17 cellular contexts compared by ENCODE assay signal in genomic region chr7:77065869-77066268, GRCh38. TPM values are rescaled to one million over a fixed set of nuclear protein-coding genes. Genes with fewer than 3 reads are reported as not detected.
A peak's percentile ranks its signal among the peaks of the same experiment; 100 is the strongest.
DNase-seq lines count a peak whose midpoint lies in the region; ATAC-seq, FAIRE-seq and TF ChIP-seq lines count a peak whose summit lies in the region.
"Not testable (repeated sequence)": the region's sequence is repeated elsewhere in the genome, so short reads cannot be mapped to it uniquely, and the experiment has no call there.
"Had no signal": no experiment of that assay in that cellular context is flagged by ENCODE, and none has a peak within 500 bp of the region (broad histone marks: within the 10 kb centered on the region; RNA-seq: fewer than 3 reads in every experiment).

No MANE protein-coding gene starts in this region.

- H3K27me3 ChIP-seq in K562 (ENCODE audit: control insufficient read depth in 2 of 2, insufficient read depth in 2 of 2, low read length in 2 of 2); right lobe of liver; gastrocnemius medialis: not testable (repeated sequence)

- TF ChIP-seq CTCF in A549 (IDR thresholded peaks at IDR 0.05); WTC11 (IDR thresholded peaks at IDR 0.05); K562 (IDR thresholded peaks at IDR 0.05 in 2 of 3, conservative IDR thresholded peaks at IDR 0.05 in 1 of 3; ENCODE audit: insufficient read depth in 2 of 3, low read depth in 1 of 3, low read length in 3 of 3); endothelial cell (IDR thresholded peaks at IDR 0.05; ENCODE audit: unreplicated experiment); right lobe of liver (IDR thresholded peaks at IDR 0.05); gastrocnemius medialis (IDR thresholded peaks at IDR 0.05 in 4 of 5, conservative IDR thresholded peaks at IDR 0.05 in 1 of 5): not testable (repeated sequence)

- intact Hi-C loops in K562 (cut with micrococcal nuclease); right lobe of liver (cut with DNase I); gastrocnemius medialis (cut with DNase I; ENCODE audit: low total_unique reads): not testable (repeated sequence)

- not testable (repeated sequence) for H2AFZ ChIP-seq in K562 (ENCODE audit: low read depth, low read length)

- H3K9ac ChIP-seq in K562 (ENCODE audit: insufficient read depth in 1 of 2, low read depth in 2 of 2, low read length in 2 of 2), result not testable (repeated sequence)

- H3K27ac ChIP-seq in A549; K562 (ENCODE audit: extremely low read depth, low read depth, low read length); right lobe of liver: not testable (repeated sequence)
- peak overlapping the region in 2 of 4 donors; percentile 36 to 58 for H3K27ac ChIP-seq in gastrocnemius medialis

- CTCF ChIA-PET in A549 (lab: Yijun Ruan, JAX); WTC11 (lab: Charles Lee); K562 (lab: Yijun Ruan, JAX; ENCODE audit: low intra/inter-chr PET ratio): not testable (repeated sequence)

- in situ Hi-C loops in K562 (cut with MboI); gastrocnemius medialis (cut with MboI; ENCODE audit: low sequenced_read_pairs in 4 of 4): not testable (repeated sequence)

- H3K9me1 ChIP-seq in K562 (ENCODE audit: control insufficient read depth, insufficient read depth, low read length), result not testable (repeated sequence)

- TF ChIP-seq RAD21 in A549 (conservative IDR thresholded peaks at IDR 0.05 in 1 of 2, IDR thresholded peaks at IDR 0.05 in 1 of 2); K562 (CRISPR knock-in tag; conservative IDR thresholded peaks at IDR 0.05 in 1 of 2, IDR thresholded peaks at IDR 0.05 in 1 of 2): not testable (repeated sequence)

- H3K4me3 ChIP-seq in A549, K562, right lobe of liver, gastrocnemius medialis: not testable (repeated sequence)

- not testable (repeated sequence) for H3K36me3 ChIP-seq in K562 (ENCODE audit: control insufficient read depth, insufficient read depth, low read length); right lobe of liver; gastrocnemius medialis

- DNase-seq in A549 (ENCODE audit: low read depth in 1 of 2, low spot score in 1 of 2); WTC11 (ENCODE audit: low spot score); K562 (ENCODE audit: extremely low read depth in 1 of 4, low spot score in 3 of 4); endothelial cell (ENCODE audit: low spot score); left lobe of liver (ENCODE audit: low spot score); right lobe of liver; gastrocnemius medialis: not testable (repeated sequence)

- H3K4me1 ChIP-seq in A549; K562 (replicated peaks in 1 of 2; ENCODE audit: control insufficient read depth in 2 of 2, insufficient read depth in 2 of 2, low read length in 2 of 2); right lobe of liver; gastrocnemius medialis: not testable (repeated sequence)

- H3K9me3 ChIP-seq in A549; K562 (replicated peaks; ENCODE audit: control insufficient read depth, insufficient read depth, low read depth, low read length); right lobe of liver; gastrocnemius medialis: not testable (repeated sequence)

- H3K4me1 Mint-ChIP-seq in WTC11; endothelial cell (ENCODE audit: unreplicated experiment): not testable (repeated sequence)

- H3K36me3 Mint-ChIP-seq in WTC11, result peaks cover 11% of the 10 kb centered on the region
- H3K36me3 Mint-ChIP-seq in endothelial cell (ENCODE audit: low read depth, unreplicated experiment), result peaks cover 12% of the 10 kb centered on the region

- POLR2A ChIA-PET in A549 (lab: Yijun Ruan, JAX); WTC11 (lab: Charles Lee); K562 (lab: Yijun Ruan, JAX): not testable (repeated sequence)

- not testable (repeated sequence) for TF ChIP-seq POLR2A in A549 (IDR thresholded peaks at IDR 0.05; ENCODE audit: low read length); K562 (conservative IDR thresholded peaks at IDR 0.05); right lobe of liver (IDR thresholded peaks at IDR 0.05); gastrocnemius medialis (IDR thresholded peaks at IDR 0.05)

- H4K20me1 ChIP-seq in K562 (replicated peaks; ENCODE audit: control insufficient read depth, insufficient read depth, low read length), result not testable (repeated sequence)

- H3K27ac Mint-ChIP-seq in WTC11; endothelial cell (ENCODE audit: unreplicated experiment): not testable (repeated sequence)

- FAIRE-seq in A549 (lab: Jason Lieb, UNC); K562 (lab: Jason Lieb, UNC): not testable (repeated sequence)

- not testable (repeated sequence) for BruUV-seq in K562 (replicated peaks; lab: Mats Ljungman, UMichigan)

- ATAC-seq in A549, result peak; percentile 46 to 62; a peak in 3 of 6 replicates
- ATAC-seq in WTC11, result peak; percentile 47; the same call in 1 of the 2 replicates
- peak; percentile 60; the same call in 2 of the 3 replicates for ATAC-seq in K562
- ATAC-seq in left lobe of liver, result peak; percentile 24
- ATAC-seq in right lobe of liver, result peak; percentile 22 to 61 (median 54)
- peak; percentile 85 to 93 for ATAC-seq in gastrocnemius medialis

- H3K4me2 ChIP-seq in A549; K562 (ENCODE audit: insufficient read depth, low read length): not testable (repeated sequence)

- not testable (repeated sequence) for H3K79me2 ChIP-seq in K562 (ENCODE audit: control insufficient read depth, insufficient read depth, low read length)

- H3K27me3 Mint-ChIP-seq in WTC11 (ENCODE audit: low read depth); endothelial cell (ENCODE audit: unreplicated experiment): not testable (repeated sequence)

- WGBS in A549 (ENCODE audit: missing lambda C conversion rate), result 82% methylated on average over 7 of the region's 7 CpGs
- WGBS in K562 (ENCODE audit: insufficient coverage, low coverage, missing lambda C conversion rate), result 48% methylated on average over 7 of the region's 7 CpGs
- WGBS in right lobe of liver (ENCODE audit: insufficient coverage, low coverage, low lambda C conversion rate, missing lambda C conversion rate), result 66% methylated on average over 7 of the region's 7 CpGs

- H3K9me3 Mint-ChIP-seq in WTC11; endothelial cell (ENCODE audit: unreplicated experiment): not testable (repeated sequence)

- TF ChIP-seq EP300 in A549 (IDR thresholded peaks at IDR 0.05); K562 (IDR thresholded peaks at IDR 0.05; ENCODE audit: low read length): not testable (repeated sequence)

- not testable (repeated sequence) for H3K4me3 Mint-ChIP-seq in WTC11
- H3K4me3 Mint-ChIP-seq in endothelial cell (ENCODE audit: unreplicated experiment), result peak overlapping the region; percentile 33

RNA-seq across cellular contexts. Expression of gene SPDYE18, which starts 3.5 kb away (rescaled TPM):
- polyA plus RNA-seq in A549 (2011; rRNA removed) (not detected in 2 replicates), A549 (2017; fragmentation: RNase III; extraction: RNeasy Plus Mini Kit Qiagen cat#74134 plus additional on column Dnase treatment) (not detected in 3 replicates), K562 (2011; rRNA removed) (0.11 and 0.26 TPM in 2 replicates), K562 (2014; fragmentation: Illumina TruSeq; extraction: Trizol) (0.18 TPM in 1 of 2 replicates, not detected in the other), K562 (2014; fragmentation: Nextera tagmentation; extraction: Ambion mirVana) (not detected), K562 (2014; rRNA removed) (0.13 and 0.16 TPM in 2 replicates)
- polyA plus RNA-seq in A549 (2012; cell fraction: cytosol; rRNA removed), result 0.04 TPM in 1 of 2 replicates, not detected in the other
- 0.05 and 0.11 TPM in 2 replicates for polyA plus RNA-seq in A549 (2012; cell fraction: nucleus; rRNA removed)
- polyA minus RNA-seq in A549 (2011; rRNA and poly(A)+ RNA removed), result not detected in 2 replicates
- total RNA-seq in WTC11 (2021) (not detected in 3 replicates), K562 (2014; rRNA removed) (0.33 TPM in 1 of 2 replicates, not detected in the other), K562 (2014; rRNA removed; fragmentation: Illumina TruSeq; extraction: Trizol) (0.18 and 0.32 TPM in 2 replicates), K562 (2015; rRNA removed; fragmentation: Illumina TruSeq; extraction: Trizol) (0.25 TPM in 1 of 2 replicates, not detected in the other), K562 (2021) (0.44 TPM in 1 of 2 replicates, not detected in the other), endothelial cell (ENCODE audit: unreplicated experiment) (not detected), left lobe of liver (0.60 TPM), right lobe of liver (1 to 10 TPM in 1 of 6 experiments, under 1 TPM in 2, not detected in 3; 0.51 to 1.3 (median 0.62) TPM), gastrocnemius medialis (1 to 10 TPM in 1 of 4 donors, under 1 TPM in 1, not detected in 2; 0.32 to 3.0 TPM)
- total RNA-seq in K562 (2011; cell fraction: chromatin; rRNA removed; ENCODE audit: low replicate concordance), result 0.56 TPM in 1 of 2 replicates, not detected in the other
- total RNA-seq in K562 (2011; cell fraction: nucleolus; rRNA removed), result 0.33 and 0.39 TPM in 2 replicates
- not detected in 2 replicates for total RNA-seq in K562 (2011; cell fraction: nucleoplasm; rRNA removed)
- 0.06 TPM in 1 of 2 replicates, not detected in the other for polyA plus RNA-seq in K562 (2011; cell fraction: cytosol; rRNA removed)
- 0.24 and 1.1 TPM in 2 replicates for polyA plus RNA-seq in K562 (2011; cell fraction: nucleus; rRNA removed)
- 0.10 and 0.22 TPM in 2 replicates for polyA plus RNA-seq in K562 (2012)
- 0.28 TPM in 1 of 2 replicates, not detected in the other for polyA minus RNA-seq in K562 (2011; rRNA and poly(A)+ RNA removed)
- not detected in 2 replicates for polyA minus RNA-seq in K562 (2011; cell fraction: cytosol; rRNA and poly(A)+ RNA removed)
- polyA minus RNA-seq in K562 (2011; cell fraction: nucleus; rRNA and poly(A)+ RNA removed), result not detected in 2 replicates
- total RNA-seq: A172, A673, Daoy, G401 had no signal
- polyA plus RNA-seq: AG04450; CD14-positive monocyte; CD4-positive, alpha-beta memory T cell; CD8-positive, alpha-beta memory T cell had no signal

RNA-seq across cellular contexts. Expression of gene SPDYE17, which starts 33.7 kb away (rescaled TPM):
- polyA plus RNA-seq in A549 (2011; rRNA removed), result not detected in 2 replicates
- polyA plus RNA-seq in A549 (2012; cell fraction: cytosol; rRNA removed), result not detected in 2 replicates
- polyA plus RNA-seq in A549 (2012; cell fraction: nucleus; rRNA removed), result not detected in 2 replicates
- polyA plus RNA-seq in A549 (2017; fragmentation: RNase III; extraction: RNeasy Plus Mini Kit Qiagen cat#74134 plus additional on column Dnase treatment), result not detected in 3 replicates
- polyA minus RNA-seq in A549 (2011; rRNA and poly(A)+ RNA removed), result not detected in 2 replicates
- not detected in 3 replicates for total RNA-seq in WTC11 (2021)
- not detected in 2 replicates for total RNA-seq in K562 (2011; cell fraction: chromatin; rRNA removed; ENCODE audit: low replicate concordance)
- not detected in 2 replicates for total RNA-seq in K562 (2011; cell fraction: nucleolus; rRNA removed)
- not detected in 2 replicates for total RNA-seq in K562 (2011; cell fraction: nucleoplasm; rRNA removed)
- total RNA-seq in K562 (2014; rRNA removed), result not detected in 2 replicates
- not detected in 2 replicates for total RNA-seq in K562 (2014; rRNA removed; fragmentation: Illumina TruSeq; extraction: Trizol)
- total RNA-seq in K562 (2015; rRNA removed; fragmentation: Illumina TruSeq; extraction: Trizol), result not detected in 2 replicates
- not detected in 2 replicates for total RNA-seq in K562 (2021)
- not detected in 2 replicates for polyA plus RNA-seq in K562 (2011; rRNA removed)
- polyA plus RNA-seq in K562 (2011; cell fraction: cytosol; rRNA removed), result not detected in 2 replicates
- not detected in 2 replicates for polyA plus RNA-seq in K562 (2011; cell fraction: nucleus; rRNA removed)
- not detected in 2 replicates for polyA plus RNA-seq in K562 (2012)
- not detected in 2 replicates for polyA plus RNA-seq in K562 (2014; fragmentation: Illumina TruSeq; extraction: Trizol)
- polyA plus RNA-seq in K562 (2014; fragmentation: Nextera tagmentation; extraction: Ambion mirVana), result not detected
- polyA plus RNA-seq in K562 (2014; rRNA removed), result not detected in 2 replicates
- polyA minus RNA-seq in K562 (2011; rRNA and poly(A)+ RNA removed), result not detected in 2 replicates
- polyA minus RNA-seq in K562 (2011; cell fraction: cytosol; rRNA and poly(A)+ RNA removed), result not detected in 2 replicates
- polyA minus RNA-seq in K562 (2011; cell fraction: nucleus; rRNA and poly(A)+ RNA removed), result not detected in 2 replicates
- total RNA-seq in endothelial cell (ENCODE audit: unreplicated experiment), result not detected
- not detected for total RNA-seq in left lobe of liver
- total RNA-seq in right lobe of liver, result not detected
- total RNA-seq in gastrocnemius medialis, result not detected
- total RNA-seq: A172; A673; CD4-positive, alpha-beta memory T cell; CD4-positive, CD25-positive, alpha-beta regulatory T cell; CD8-positive, alpha-beta memory T cell; Daoy; G401; GM12878 had no signal
- polyA plus RNA-seq: AG04450; CD14-positive monocyte; CD4-positive, alpha-beta memory T cell; CD4-positive, CD25-positive, alpha-beta regulatory T cell; CD8-positive, alpha-beta memory T cell; GM12878 had no signal

RNA-seq across cellular contexts. Expression of gene CCDC146, which starts 56.5 kb away (rescaled TPM):
- polyA plus RNA-seq in A549 (2011; rRNA removed), result 3.4 and 5.1 TPM in 2 replicates
- 0.25 and 0.41 TPM in 2 replicates for polyA plus RNA-seq in A549 (2012; cell fraction: cytosol; rRNA removed)
- 0.48 and 1.0 TPM in 2 replicates for polyA plus RNA-seq in A549 (2012; cell fraction: nucleus; rRNA removed)
- 1.4 to 2.0 TPM (median 1.6 TPM) in 3 replicates for polyA plus RNA-seq in A549 (2017; fragmentation: RNase III; extraction: RNeasy Plus Mini Kit Qiagen cat#74134 plus additional on column Dnase treatment)
- polyA minus RNA-seq in A549 (2011; rRNA and poly(A)+ RNA removed), result 1.2 and 1.9 TPM in 2 replicates
- total RNA-seq in WTC11 (2021), result 0.94 to 1.3 TPM (median 1.1 TPM) in 3 replicates
- total RNA-seq in K562 (2011; cell fraction: chromatin; rRNA removed; ENCODE audit: low replicate concordance), result 0.67 and 2.3 TPM in 2 replicates
- total RNA-seq in K562 (2011; cell fraction: nucleolus; rRNA removed), result 0.66 TPM in 1 of 2 replicates, not detected in the other
- total RNA-seq in K562 (2011; cell fraction: nucleoplasm; rRNA removed), result 1.0 TPM in 1 of 2 replicates, not detected in the other
- 0.23 and 0.49 TPM in 2 replicates for total RNA-seq in K562 (2014; rRNA removed)
- 0.29 and 0.89 TPM in 2 replicates for total RNA-seq in K562 (2014; rRNA removed; fragmentation: Illumina TruSeq; extraction: Trizol)
- 0.23 and 0.98 TPM in 2 replicates for total RNA-seq in K562 (2015; rRNA removed; fragmentation: Illumina TruSeq; extraction: Trizol)
- 0.18 and 0.92 TPM in 2 replicates for total RNA-seq in K562 (2021)
- polyA plus RNA-seq in K562 (2011; rRNA removed), result 0.59 and 0.72 TPM in 2 replicates
- polyA plus RNA-seq in K562 (2011; cell fraction: cytosol; rRNA removed), result 0.19 TPM in 1 of 2 replicates, not detected in the other
- 1.2 and 2.4 TPM in 2 replicates for polyA plus RNA-seq in K562 (2011; cell fraction: nucleus; rRNA removed)
- polyA plus RNA-seq in K562 (2012), result 0.22 and 1.7 TPM in 2 replicates
- 0.22 and 0.51 TPM in 2 replicates for polyA plus RNA-seq in K562 (2014; fragmentation: Illumina TruSeq; extraction: Trizol)
- polyA plus RNA-seq in K562 (2014; fragmentation: Nextera tagmentation; extraction: Ambion mirVana), result under 1 TPM in 1 of 2 experiments, not detected in 1; 0.10 TPM
- polyA plus RNA-seq in K562 (2014; rRNA removed), result 0.17 and 0.76 TPM in 2 replicates
- polyA minus RNA-seq in K562 (2011; rRNA and poly(A)+ RNA removed), result 0.42 TPM in 1 of 2 replicates, not detected in the other
- not detected in 2 replicates for polyA minus RNA-seq in K562 (2011; cell fraction: cytosol; rRNA and poly(A)+ RNA removed)
- polyA minus RNA-seq in K562 (2011; cell fraction: nucleus; rRNA and poly(A)+ RNA removed), result 0.44 TPM in 1 of 2 replicates, not detected in the other
- 4.5 TPM for total RNA-seq in endothelial cell (ENCODE audit: unreplicated experiment)
- 2.6 TPM for total RNA-seq in left lobe of liver
- total RNA-seq in right lobe of liver, result 1 to 10 TPM; 2.6 to 7.2 (median 4.0) TPM
- 1 to 10 TPM; 1.4 to 4.3 (median 2.8) TPM for total RNA-seq in gastrocnemius medialis

Comparison
In these comparisons a context has a peak if more than half of its experiments do, and no peak if none do; other contexts are left out.
1. ATAC-seq: peak in every context shown above with its lines; median percentile 89 in gastrocnemius medialis; 60 in K562; 54 in A549; 54 in right lobe of liver; 47 in WTC11; 24 in left lobe of liver.